1 cellular context compared by ENCODE assay signal in the genomic region with DNA sequence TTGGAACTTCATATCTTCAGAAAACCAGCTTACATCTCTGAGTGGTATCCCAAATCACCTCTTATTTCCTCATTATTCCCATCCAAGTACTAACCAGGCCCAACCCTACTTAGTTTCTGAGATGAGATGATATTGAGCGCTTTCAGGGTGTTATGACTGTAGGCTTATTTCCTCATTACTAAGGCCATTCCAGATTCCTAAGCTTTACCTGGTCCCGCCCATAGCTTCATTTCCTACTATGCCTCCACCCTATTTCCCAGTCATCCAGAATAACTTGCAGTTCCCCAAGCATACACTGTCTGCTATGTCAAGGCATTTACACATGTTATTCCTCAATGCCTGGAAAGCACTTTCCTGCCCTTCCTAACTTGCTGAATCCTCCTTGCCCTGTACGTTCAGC.
TF ChIP-seq lines count a peak whose summit lies in the region.

No MANE protein-coding gene starts in this region.

TF ChIP-seq in WTC11, 78 proteins besides CTCF, POLR2A, EP300 and RAD21 (continued from another document):
- TF ChIP-seq, protein P1, sequence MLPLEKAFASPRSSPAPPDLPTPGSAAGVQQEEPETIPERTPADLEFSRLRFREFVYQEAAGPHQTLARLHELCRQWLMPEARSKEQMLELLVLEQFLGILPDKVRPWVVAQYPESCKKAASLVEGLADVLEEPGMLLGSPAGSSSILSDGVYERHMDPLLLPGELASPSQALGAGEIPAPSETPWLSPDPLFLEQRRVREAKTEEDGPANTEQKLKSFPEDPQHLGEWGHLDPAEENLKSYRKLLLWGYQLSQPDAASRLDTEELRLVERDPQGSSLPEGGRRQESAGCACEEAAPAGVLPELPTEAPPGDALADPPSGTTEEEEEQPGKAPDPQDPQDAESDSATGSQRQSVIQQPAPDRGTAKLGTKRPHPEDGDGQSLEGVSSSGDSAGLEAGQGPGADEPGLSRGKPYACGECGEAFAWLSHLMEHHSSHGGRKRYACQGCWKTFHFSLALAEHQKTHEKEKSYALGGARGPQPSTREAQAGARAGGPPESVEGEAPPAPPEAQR (CRISPR knock-in tag; IDR thresholded peaks at IDR 0.05), result no peak
- TF ChIP-seq, protein P2, sequence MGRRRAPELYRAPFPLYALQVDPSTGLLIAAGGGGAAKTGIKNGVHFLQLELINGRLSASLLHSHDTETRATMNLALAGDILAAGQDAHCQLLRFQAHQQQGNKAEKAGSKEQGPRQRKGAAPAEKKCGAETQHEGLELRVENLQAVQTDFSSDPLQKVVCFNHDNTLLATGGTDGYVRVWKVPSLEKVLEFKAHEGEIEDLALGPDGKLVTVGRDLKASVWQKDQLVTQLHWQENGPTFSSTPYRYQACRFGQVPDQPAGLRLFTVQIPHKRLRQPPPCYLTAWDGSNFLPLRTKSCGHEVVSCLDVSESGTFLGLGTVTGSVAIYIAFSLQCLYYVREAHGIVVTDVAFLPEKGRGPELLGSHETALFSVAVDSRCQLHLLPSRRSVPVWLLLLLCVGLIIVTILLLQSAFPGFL (CRISPR knock-in tag; IDR thresholded peaks at IDR 0.05; ENCODE audit: borderline replicate concordance), result no peak
- no peak for TF ChIP-seq TEAD4 (CRISPR knock-in tag; IDR thresholded peaks at IDR 0.05)
- no peak for TF ChIP-seq SMAD4 (CRISPR knock-in tag; IDR thresholded peaks at IDR 0.05)
- no peak for TF ChIP-seq NFYB (CRISPR knock-in tag; conservative IDR thresholded peaks at IDR 0.05; ENCODE audit: low read depth)
- TF ChIP-seq SOX15 (CRISPR knock-in tag; IDR thresholded peaks at IDR 0.05), result no peak
- no peak for TF ChIP-seq OVOL2 (CRISPR knock-in tag; IDR thresholded peaks at IDR 0.05; ENCODE audit: borderline replicate concordance)
- TF ChIP-seq, protein P3, sequence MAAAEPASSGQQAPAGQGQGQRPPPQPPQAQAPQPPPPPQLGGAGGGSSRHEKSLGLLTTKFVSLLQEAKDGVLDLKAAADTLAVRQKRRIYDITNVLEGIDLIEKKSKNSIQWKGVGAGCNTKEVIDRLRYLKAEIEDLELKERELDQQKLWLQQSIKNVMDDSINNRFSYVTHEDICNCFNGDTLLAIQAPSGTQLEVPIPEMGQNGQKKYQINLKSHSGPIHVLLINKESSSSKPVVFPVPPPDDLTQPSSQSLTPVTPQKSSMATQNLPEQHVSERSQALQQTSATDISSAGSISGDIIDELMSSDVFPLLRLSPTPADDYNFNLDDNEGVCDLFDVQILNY (CRISPR knock-in tag; IDR thresholded peaks at IDR 0.05), result no peak
